In genomic region chr1:10898921-10899320, GRCh38 we compare ENCODE assay signal across 12 cellular contexts.
A peak's percentile ranks its signal among the peaks of the same experiment; 100 is the strongest.
DNase-seq lines count a peak whose midpoint lies in the region; ATAC-seq and TF ChIP-seq lines count a peak whose summit lies in the region.
"Had no signal": no experiment of that assay in that cellular context is flagged by ENCODE, and none has a peak within 500 bp of the region (broad histone marks: within the 10 kb centered on the region; RNA-seq: fewer than 3 reads in every experiment).

No MANE protein-coding gene starts in this region.

- no TSS peak for BruUV-seq in Caco-2 (replicated peaks; lab: Mats Ljungman, UMichigan)

- no peaks in the 10 kb centered on the region for H3K36me3 ChIP-seq in Caco-2 (ENCODE audit: control insufficient read depth, insufficient read depth, low read length)
- no peaks in the 10 kb centered on the region for H3K36me3 ChIP-seq in endodermal cell (ENCODE audit: control insufficient read depth, insufficient read depth, low read length)
- H3K36me3 ChIP-seq: BE2C had no signal

- H3K4me1 ChIP-seq in Caco-2 = peaks cover 35% of the 10 kb centered on the region
- peaks cover 2% of the 10 kb centered on the region for H3K4me1 ChIP-seq in endodermal cell (ENCODE audit: control insufficient read depth, insufficient read depth, low read length)

- no peak for ATAC-seq in HG02884 (IDR thresholded peaks at IDR 0.05; ENCODE audit: unreplicated experiment)

- H3K9me3 ChIP-seq in Caco-2 = no peaks in the 10 kb centered on the region
- no peaks in the 10 kb centered on the region for H3K9me3 ChIP-seq in endodermal cell (ENCODE audit: control insufficient read depth, low read length)
- H3K9me3 ChIP-seq: BE2C had no signal

- intact Hi-C loops in Caco-2 (cut with micrococcal nuclease; ENCODE audit: unreplicated experiment) = no loop called here

- POLR2A ChIA-PET in Caco-2 (lab: Charles Lee) = no interaction called here

- no peak for DNase-seq in Caco-2
- peak; percentile 19 for DNase-seq in NCI-H69 (lab: John Stamatoyannopoulos, UW)
- DNase-seq in endodermal cell = peak; percentile 45
- DNase-seq in progenitor cell of endocrine pancreas (ENCODE audit: low spot score, unreplicated experiment) = no peak
- no peak for DNase-seq in mucosa of gallbladder (ENCODE audit: low spot score)
- no peak for DNase-seq in NCI-H1694 (lab: John Stamatoyannopoulos, UW)
- DNase-seq: DMS153, NCI-H1092, NCI-H1694 treated with DMSO at 0.1 percent for 48 hours, SIG-M5 had no signal

- 82 to 83% methylated on average over 4 to 9 of the region's 9 CpGs for WGBS in endodermal cell (ENCODE audit: insufficient coverage in 1 of 2, insufficient read length in 1 of 2), 2 experiments

- no peak overlapping the region for H3K27ac ChIP-seq in endodermal cell (ENCODE audit: low read depth, low read length)

- H3K4me3 Mint-ChIP-seq in Caco-2 (ENCODE audit: unreplicated experiment) = peak overlapping the region; percentile 36
- H3K4me3 Mint-ChIP-seq in endodermal cell = no peak overlapping the region
- no peak overlapping the region for H3K4me3 Mint-ChIP-seq in progenitor cell of endocrine pancreas (ENCODE audit: low read depth)

- no peak overlapping the region for H3K9ac ChIP-seq in endodermal cell (ENCODE audit: extremely low read depth, low read length, poor library complexity, severe bottlenecking)

- CTCF ChIA-PET in Caco-2 (lab: Charles Lee) = interaction anchor here (0.6 kb wide), 1 partner anchor 170 kb away, joined by 4 read pairs; no protein-coding TSS in a partner anchor

- H3K4me1 Mint-ChIP-seq in Caco-2 (ENCODE audit: low read depth, unreplicated experiment) (peaks cover 18% of the 10 kb centered on the region), endodermal cell (peaks cover 9% of the 10 kb centered on the region), progenitor cell of endocrine pancreas (ENCODE audit: low read depth) (peaks cover 25% of the 10 kb centered on the region)

- TF ChIP-seq CTCF in Caco-2 (IDR thresholded peaks at IDR 0.05; ENCODE audit: insufficient read depth in 1 of 2, low read depth in 1 of 2, low read length in 1 of 2, severe bottlenecking in 1 of 2, unreplicated experiment in 1 of 2) (no peak), endodermal cell (conservative IDR thresholded peaks at IDR 0.05) (no peak), progenitor cell of endocrine pancreas (IDR thresholded peaks at IDR 0.05; ENCODE audit: unreplicated experiment) (no peak)

- H3K27me3 ChIP-seq in Caco-2 (replicated peaks; ENCODE audit: control insufficient read depth, insufficient read depth, low read length) = no peaks in the 10 kb centered on the region
- H3K27me3 ChIP-seq in endodermal cell (ENCODE audit: control insufficient read depth, insufficient read depth, low read length, poor library complexity, severe bottlenecking) = no peaks in the 10 kb centered on the region
- H3K27me3 ChIP-seq: BE2C had no signal

- H3K4me3 ChIP-seq in Caco-2 (ENCODE audit: low read depth, low read length) (no peak overlapping the region), endodermal cell (ENCODE audit: low read length) (no peak overlapping the region)

- H3K27ac Mint-ChIP-seq in Caco-2 (ENCODE audit: unreplicated experiment) (peak overlapping the region; percentile 60), endodermal cell (no peak overlapping the region), progenitor cell of endocrine pancreas (peak overlapping the region; percentile 74)

- H3K9me3 Mint-ChIP-seq in Caco-2 (ENCODE audit: unreplicated experiment) = no peaks in the 10 kb centered on the region
- H3K9me3 Mint-ChIP-seq in endodermal cell = no peaks in the 10 kb centered on the region
- no peaks in the 10 kb centered on the region for H3K9me3 Mint-ChIP-seq in progenitor cell of endocrine pancreas (ENCODE audit: low read depth)

- H3K36me3 Mint-ChIP-seq in Caco-2 (ENCODE audit: insufficient read depth, unreplicated experiment) (peaks cover 6% of the 10 kb centered on the region), endodermal cell (ENCODE audit: low read depth) (no peaks in the 10 kb centered on the region), progenitor cell of endocrine pancreas (ENCODE audit: insufficient read depth) (no peaks in the 10 kb centered on the region)

- no peaks in the 10 kb centered on the region for H3K27me3 Mint-ChIP-seq in Caco-2 (ENCODE audit: insufficient read depth, unreplicated experiment)
- H3K27me3 Mint-ChIP-seq in endodermal cell (ENCODE audit: insufficient read depth) = peaks cover 30% of the 10 kb centered on the region
- peaks cover 3% of the 10 kb centered on the region for H3K27me3 Mint-ChIP-seq in progenitor cell of endocrine pancreas

Comparison
In these comparisons a context has a peak if more than half of its experiments do, and no peak if none do; other contexts are left out.
1. DNase-seq: peak in NCI-H69 (single experiment) and endodermal cell (single experiment); none in Caco-2 (0 of 2), progenitor cell of endocrine pancreas (single experiment), mucosa of gallbladder (single experiment) and NCI-H1694 (single experiment).